1 cellular context compared by ENCODE assay signal in genomic region chr6:152305672-152306071, GRCh38.
TF ChIP-seq lines count a peak whose summit lies in the region.

No MANE protein-coding gene starts in this region.

TF ChIP-seq in HepG2, 621 proteins besides CTCF, POLR2A, EP300 and RAD21 (continued from another document and continues in another):
- TF ChIP-seq FOXM1 (CRISPR knock-in tag; IDR thresholded peaks at IDR 0.05) (no peak), FOXP4 (CRISPR knock-in tag; IDR thresholded peaks at IDR 0.05) (peak; percentile 46; the same call in 1 of the 2 replicates), SAP130 (CRISPR knock-in tag; IDR thresholded peaks at IDR 0.05; ENCODE audit: low read depth) (peak; percentile 45; the same call in 1 of the 2 replicates), AHR (CRISPR knock-in tag; IDR thresholded peaks at IDR 0.05) (no peak), HMGXB4 (CRISPR knock-in tag; IDR thresholded peaks at IDR 0.05; ENCODE audit: borderline replicate concordance in 1 of 2, low read depth in 1 of 2) (no peak), FOXO4 (CRISPR knock-in tag; conservative IDR thresholded peaks at IDR 0.05) (no peak), ARID3A (IDR thresholded peaks at IDR 0.05; ENCODE audit: low read depth, low read length) (peak; percentile 43; the same call in 1 of the 2 replicates), TBX3 (IDR thresholded peaks at IDR 0.05; ENCODE audit: borderline replicate concordance) (peak; percentile 31; the same call in 1 of the 2 replicates), REPIN1 (CRISPR knock-in tag; IDR thresholded peaks at IDR 0.05; ENCODE audit: borderline replicate concordance, low read depth) (no peak; the same call in 1 of the 2 replicates), FOXA1 (IDR thresholded peaks at IDR 0.05) (0 out of 2 replicates have a peak, but pooled peaks have one; percentile 47), FOXA1 (CRISPR knock-in tag; IDR thresholded peaks at IDR 0.05) (peak; percentile 28; the same call in 1 of the 2 replicates), KLF9 (CRISPR knock-in tag; IDR thresholded peaks at IDR 0.05; ENCODE audit: low read depth) (no peak), ZNF709 (CRISPR knock-in tag; IDR thresholded peaks at IDR 0.05) (no peak), ZNF740 (CRISPR knock-in tag; IDR thresholded peaks at IDR 0.05) (no peak), ZNF724P (CRISPR knock-in tag; IDR thresholded peaks at IDR 0.05; ENCODE audit: borderline replicate concordance) (no peak), MAFK (conservative IDR thresholded peaks at IDR 0.05 in 1 of 2, IDR thresholded peaks at IDR 0.05 in 1 of 2; ENCODE audit: low read length in 2 of 2) (peak; percentile 66 to 75), HDAC2 (CRISPR knock-in tag; IDR thresholded peaks at IDR 0.05) (peak; percentile 49; the same call in 1 of the 2 replicates), MXI1 (IDR thresholded peaks at IDR 0.05; ENCODE audit: borderline replicate concordance, low read depth, low read length) (no peak; the same call in 2 of the 3 replicates), ZNF570 (CRISPR knock-in tag; IDR thresholded peaks at IDR 0.05; ENCODE audit: borderline replicate concordance) (no peak), FOXP1 (IDR thresholded peaks at IDR 0.05) (no peak), FOXP1 (CRISPR knock-in tag; IDR thresholded peaks at IDR 0.05) (peak; percentile 42; the same call in 1 of the 2 replicates), CEBPB (IDR thresholded peaks at IDR 0.05; ENCODE audit: borderline replicate concordance, low read depth, low read length) (no peak), ZNF784 (CRISPR knock-in tag; IDR thresholded peaks at IDR 0.05; ENCODE audit: borderline replicate concordance) (no peak), ZNF619 (CRISPR knock-in tag; IDR thresholded peaks at IDR 0.05) (no peak), ZNF362 (CRISPR knock-in tag; IDR thresholded peaks at IDR 0.05; ENCODE audit: borderline replicate concordance) (no peak), LCORL (IDR thresholded peaks at IDR 0.05) (no peak), LCORL (CRISPR knock-in tag; IDR thresholded peaks at IDR 0.05) (0 out of 2 replicates have a peak, but pooled peaks have one; percentile 15), PPARG (CRISPR knock-in tag; conservative IDR thresholded peaks at IDR 0.05) (peak; percentile 93), MEF2D (CRISPR knock-in tag; IDR thresholded peaks at IDR 0.05) (no peak), ZNF326 (CRISPR knock-in tag; IDR thresholded peaks at IDR 0.05; ENCODE audit: borderline replicate concordance) (no peak), POGZ (CRISPR knock-in tag; IDR thresholded peaks at IDR 0.05) (peak; percentile 16; the same call in 1 of the 2 replicates), ZNF124 (CRISPR knock-in tag; IDR thresholded peaks at IDR 0.05) (no peak), RCOR2 (CRISPR knock-in tag; IDR thresholded peaks at IDR 0.05) (peak; percentile 53; the same call in 1 of the 2 replicates), ZNF383 (CRISPR knock-in tag; IDR thresholded peaks at IDR 0.05; ENCODE audit: borderline replicate concordance) (no peak), MAF1 (CRISPR knock-in tag; IDR thresholded peaks at IDR 0.05; ENCODE audit: borderline replicate concordance) (no peak), ZMYM2 (CRISPR knock-in tag; IDR thresholded peaks at IDR 0.05) (peak; percentile 67), ZNF883 (CRISPR knock-in tag; IDR thresholded peaks at IDR 0.05; ENCODE audit: not compliant biosample characterization) (no peak), NCOA1 (CRISPR knock-in tag; IDR thresholded peaks at IDR 0.05) (no peak), ERF (CRISPR knock-in tag; IDR thresholded peaks at IDR 0.05) (0 out of 2 replicates have a peak, but pooled peaks have one; percentile 20), ZNF256 (CRISPR knock-in tag; conservative IDR thresholded peaks at IDR 0.05) (no peak), ZNF7 (CRISPR knock-in tag; IDR thresholded peaks at IDR 0.05) (no peak), ZNF430 (CRISPR knock-in tag; IDR thresholded peaks at IDR 0.05) (no peak), ZNF20 (CRISPR knock-in tag; IDR thresholded peaks at IDR 0.05) (no peak), PAXIP1 (CRISPR knock-in tag; conservative IDR thresholded peaks at IDR 0.05) (peak; percentile 84), STAT6 (CRISPR knock-in tag; IDR thresholded peaks at IDR 0.05; ENCODE audit: borderline replicate concordance) (no peak), IRF2 (CRISPR knock-in tag; IDR thresholded peaks at IDR 0.05) (peak; percentile 36; the same call in 1 of the 2 replicates), KDM3A (CRISPR knock-in tag; IDR thresholded peaks at IDR 0.05; ENCODE audit: low read depth) (no peak)
